8 cellular contexts compared by ENCODE assay signal in the genomic region with DNA sequence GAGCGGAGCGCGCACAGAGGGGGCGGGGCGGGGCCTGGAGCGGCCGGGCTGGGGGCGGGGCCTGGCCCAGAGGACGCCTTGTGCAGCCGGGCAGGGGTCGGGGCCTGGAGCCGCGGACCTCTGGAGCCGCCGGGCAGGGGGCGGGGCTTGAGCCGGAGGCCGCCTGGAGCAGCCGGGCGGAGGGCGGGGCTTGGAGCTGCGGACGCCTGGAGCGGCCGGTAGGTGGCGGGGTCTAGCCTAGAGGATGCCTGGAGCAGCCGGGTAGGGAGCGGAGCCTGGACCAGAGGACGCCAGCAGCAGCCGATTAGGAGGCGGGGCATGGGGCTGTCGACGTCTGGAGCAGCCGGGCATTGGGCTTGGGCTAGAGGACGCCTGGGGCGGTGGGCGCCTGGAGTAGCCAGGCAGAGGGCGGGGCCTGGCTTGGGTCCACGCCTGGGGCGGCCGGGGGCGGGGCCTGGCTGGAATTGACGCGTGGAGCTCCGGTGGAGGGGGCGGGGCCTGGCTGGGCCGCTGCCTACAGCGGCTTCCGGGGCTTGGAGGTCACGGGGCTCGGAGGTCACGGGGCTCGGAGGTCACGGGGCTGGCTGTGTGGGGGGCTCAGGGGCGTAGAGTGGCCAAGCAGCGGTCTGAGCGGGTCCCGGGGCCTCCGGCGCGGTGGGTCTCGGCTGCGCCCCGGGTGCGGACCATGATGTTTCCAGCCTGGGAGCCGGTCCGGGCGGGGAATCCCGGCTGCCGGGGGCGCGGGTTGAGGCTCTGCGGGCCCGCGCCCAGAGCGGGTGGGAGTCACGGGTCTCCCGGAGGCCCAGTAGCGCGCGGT. TPM values are rescaled to one million over a fixed set of nuclear protein-coding genes. Genes with fewer than 3 reads are reported as not detected.
DNase-seq lines count a peak whose midpoint lies in the region; ATAC-seq and TF ChIP-seq lines count a peak whose summit lies in the region.

ANKRD10 (minus strand) TSS at position 13 of the 817 bp plus-strand sequence. CDS start 135 bp downstream, outside the sequence.

- DNase-seq in NCI-H1417 (lab: John Stamatoyannopoulos, UW): peak; percentile 99 to 100 (median 100)
- DNase-seq in SW 1271 (lab: John Stamatoyannopoulos, UW): peak; percentile 52 to 75
- peak; percentile 84 for DNase-seq in activated naive CD8-positive, alpha-beta T cell treated with anti-CD3 and anti-CD28 coated beads, Interleukin-2, amount 50 U/mL, for 16 hours (ENCODE audit: low read depth, low spot score)
- peak; percentile 100 for DNase-seq in Right ventricle myocardium superior
- peak; percentile 97 to 98 for DNase-seq in tibial nerve (ENCODE audit: low spot score in 2 of 2)

- H3K9me3 ChIP-seq in parathyroid adenoma (ENCODE audit: control insufficient read depth, low read length): no peaks in the 10 kb centered on the region
- no peaks in the 10 kb centered on the region for H3K9me3 ChIP-seq in tibial nerve

- TF ChIP-seq CTCF in GM12874 (IDR thresholded peaks at IDR 0.05; ENCODE audit: insufficient read depth, low read depth, low read length) (peak; percentile 87), parathyroid adenoma (IDR thresholded peaks at IDR 0.05) (peak; percentile 72), tibial nerve (IDR thresholded peaks at IDR 0.05) (peak; percentile 84 to 100 (median 95))

- intact Hi-C loops in Right ventricle myocardium superior (cut with DNase I): loop anchor here (10.0 kb wide), 2 partner anchors 200 to 310 kb away; partner anchors contain the start of gene ING1

- H3K36me3 ChIP-seq in parathyroid adenoma (ENCODE audit: control insufficient read depth, insufficient read depth, low read length) (no peaks in the 10 kb centered on the region), tibial nerve (no peaks in the 10 kb centered on the region)

- H3K27ac ChIP-seq in parathyroid adenoma: peak within 1 kb of the TSS; percentile 95
- peak within 1 kb of the TSS; percentile 96 to 99 (median 98) for H3K27ac ChIP-seq in tibial nerve

- no peaks in the 10 kb centered on the region for H3K4me1 ChIP-seq in parathyroid adenoma
- peaks cover 0 to 58% (median 33%) of the 10 kb centered on the region in 4 donors for H3K4me1 ChIP-seq in tibial nerve

- WGBS in tibial nerve, 2 donors: 0 to 1% methylated on average over 5 to 55 of the region's 81 CpGs

- H3K4me3 ChIP-seq in parathyroid adenoma (ENCODE audit: low read depth, low read length) (peak within 1 kb of the TSS; percentile 98), tibial nerve (peak within 1 kb of the TSS; percentile 83 to 98 (median 92))

- peak in 1 of 2 donors; percentile 73 for TF ChIP-seq EP300 in tibial nerve (IDR thresholded peaks at IDR 0.05)

- peak within 1 kb of the TSS; percentile 92 for H2AFZ ChIP-seq in parathyroid adenoma

- peak within 1 kb of the TSS; percentile 96 for H3K4me2 ChIP-seq in parathyroid adenoma (ENCODE audit: low read length)

- H3K27me3 ChIP-seq in parathyroid adenoma (ENCODE audit: control insufficient read depth, insufficient read depth, low read length) (no peaks in the 10 kb centered on the region), tibial nerve (no peaks in the 10 kb centered on the region)

- TF ChIP-seq POLR2A in tibial nerve (IDR thresholded peaks at IDR 0.05): peak; percentile 48 to 73

- H3K9ac ChIP-seq in parathyroid adenoma: peak within 1 kb of the TSS; percentile 61

- peak; percentile 81 for ATAC-seq in HG02763 (IDR thresholded peaks at IDR 0.05; ENCODE audit: unreplicated experiment)
- peak; percentile 91 for ATAC-seq in Right ventricle myocardium superior (ENCODE audit: poor library complexity)

- H3K79me2 ChIP-seq in parathyroid adenoma: peaks cover 17% of the 10 kb centered on the region

RNA-seq across cellular contexts. Expression of gene ANKRD10, which starts in this region (rescaled TPM):
- 45.3 TPM for total RNA-seq in Right ventricle myocardium superior
- total RNA-seq in tibial nerve: 100 to 1,000 TPM; 200 to 241 (median 207) TPM

Comparison
In these comparisons a context has a peak if more than half of its experiments do, and no peak if none do; other contexts are left out.
1. Peak in every context shown above with its lines: DNase-seq, ATAC-seq, H3K4me3 ChIP-seq and H3K27ac ChIP-seq.